1 cellular context compared by ENCODE assay signal in the genomic region with DNA sequence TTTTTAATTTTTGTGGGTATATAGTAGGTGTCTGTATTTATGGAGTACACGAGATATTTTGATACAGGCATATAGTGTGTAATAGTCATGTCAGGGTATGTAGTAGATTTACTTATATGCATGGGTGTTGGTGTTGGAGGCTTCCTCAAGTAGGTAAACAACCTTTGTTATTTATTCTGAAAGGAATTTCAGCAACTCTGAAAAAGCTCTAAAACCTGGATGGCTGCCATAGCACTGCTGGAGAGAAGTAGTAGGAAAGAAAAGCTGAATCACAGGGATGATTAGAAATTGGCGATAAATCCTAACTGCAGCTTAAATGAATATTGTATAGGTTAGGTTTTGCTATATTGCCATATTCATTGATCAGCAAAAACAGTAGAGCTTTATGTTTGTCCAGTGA.
TF ChIP-seq lines count a peak whose summit lies in the region.

No MANE protein-coding gene starts in this region.

TF ChIP-seq in IMR-90, 13 proteins besides CTCF, POLR2A, EP300 and RAD21 (continued from another document):
- TF ChIP-seq, protein P1, sequence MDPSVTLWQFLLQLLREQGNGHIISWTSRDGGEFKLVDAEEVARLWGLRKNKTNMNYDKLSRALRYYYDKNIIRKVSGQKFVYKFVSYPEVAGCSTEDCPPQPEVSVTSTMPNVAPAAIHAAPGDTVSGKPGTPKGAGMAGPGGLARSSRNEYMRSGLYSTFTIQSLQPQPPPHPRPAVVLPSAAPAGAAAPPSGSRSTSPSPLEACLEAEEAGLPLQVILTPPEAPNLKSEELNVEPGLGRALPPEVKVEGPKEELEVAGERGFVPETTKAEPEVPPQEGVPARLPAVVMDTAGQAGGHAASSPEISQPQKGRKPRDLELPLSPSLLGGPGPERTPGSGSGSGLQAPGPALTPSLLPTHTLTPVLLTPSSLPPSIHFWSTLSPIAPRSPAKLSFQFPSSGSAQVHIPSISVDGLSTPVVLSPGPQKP (IDR thresholded peaks at IDR 0.05; ENCODE audit: borderline replicate concordance, low read depth, low read length): no peak
